8 cellular contexts compared by ENCODE assay signal in genomic region chr10:45710200-45710796, GRCh38. TPM values are rescaled to one million over a fixed set of nuclear protein-coding genes. Genes with fewer than 3 reads are reported as not detected.
DNase-seq lines count a peak whose midpoint lies in the region; ATAC-seq and TF ChIP-seq lines count a peak whose summit lies in the region.
"Not testable (repeated sequence)": the region's sequence is repeated elsewhere in the genome, so short reads cannot be mapped to it uniquely, and the experiment has no call there.

No MANE protein-coding gene starts in this region.

- intact Hi-C loops in CD14-positive monocyte (cut with micrococcal nuclease): not testable (repeated sequence)

- CTCF ChIA-PET in activated CD4-positive, alpha-beta T cell treated with anti-CD3 and anti-CD28 coated beads, Interleukin-2, amount 10 ng/mL, durations not matched to agents 7 days and 5 days (lab: Charles Lee): not testable (repeated sequence)

- not testable (repeated sequence) for TF ChIP-seq CTCF in CD14-positive monocyte (IDR thresholded peaks at IDR 0.05); fibroblast of villous mesenchyme (IDR thresholded peaks at IDR 0.05; ENCODE audit: insufficient read depth, low read depth, low read length)

- ATAC-seq in GM19023 (IDR thresholded peaks at IDR 0.05; ENCODE audit: unreplicated experiment) (peak; percentile 88), GM21737 (IDR thresholded peaks at IDR 0.05; ENCODE audit: unreplicated experiment) (peak; percentile 81), HG02885 (IDR thresholded peaks at IDR 0.05; ENCODE audit: poor library complexity, unreplicated experiment) (peak; percentile 97), HG03442 (IDR thresholded peaks at IDR 0.05; ENCODE audit: unreplicated experiment) (peak; percentile 93)

- not testable (repeated sequence) for H3K9me3 Mint-ChIP-seq in CD14-positive monocyte; activated CD4-positive, alpha-beta T cell treated with anti-CD3 and anti-CD28 coated beads, Interleukin-2, amount 10 ng/mL, durations not matched to agents 7 days and 5 days

- H3K27ac Mint-ChIP-seq in CD14-positive monocyte: peak overlapping the region; percentile 66 to 82 (median 80)
- H3K27ac Mint-ChIP-seq in activated CD4-positive, alpha-beta T cell treated with anti-CD3 and anti-CD28 coated beads, Interleukin-2, amount 10 ng/mL, durations not matched to agents 7 days and 5 days: peak overlapping the region; percentile 27

- H3K4me3 ChIP-seq in fibroblast of villous mesenchyme (ENCODE audit: low read depth, low read length); skeletal muscle cell (ENCODE audit: low read depth, low read length): not testable (repeated sequence)

- POLR2A ChIA-PET in activated CD4-positive, alpha-beta T cell treated with anti-CD3 and anti-CD28 coated beads, Interleukin-2, amount 10 ng/mL, durations not matched to agents 7 days and 5 days (lab: Charles Lee): not testable (repeated sequence)

- peak overlapping the region in 1 of 2 donors; percentile 48 for H3K4me3 Mint-ChIP-seq in CD14-positive monocyte
- H3K4me3 Mint-ChIP-seq in activated CD4-positive, alpha-beta T cell treated with anti-CD3 and anti-CD28 coated beads, Interleukin-2, amount 10 ng/mL, durations not matched to agents 7 days and 5 days: not testable (repeated sequence)

- H3K27me3 Mint-ChIP-seq in CD14-positive monocyte (ENCODE audit: low read depth in 3 of 3); activated CD4-positive, alpha-beta T cell treated with anti-CD3 and anti-CD28 coated beads, Interleukin-2, amount 10 ng/mL, durations not matched to agents 7 days and 5 days: not testable (repeated sequence)

- DNase-seq in CD14-positive monocyte (ENCODE audit: low spot score); activated CD4-positive, alpha-beta T cell treated with anti-CD3 and anti-CD28 coated beads, Interleukin-2, amount 10 ng/mL, durations not matched to agents 7 days and 5 days: not testable (repeated sequence)
- DNase-seq in fibroblast of villous mesenchyme (ENCODE audit: low read depth) (peak; percentile 39), skeletal muscle cell (ENCODE audit: low read depth) (peak; percentile 0)

- H3K4me1 Mint-ChIP-seq in CD14-positive monocyte: peaks cover 23% of the 10 kb centered on the region
- not testable (repeated sequence) for H3K4me1 Mint-ChIP-seq in activated CD4-positive, alpha-beta T cell treated with anti-CD3 and anti-CD28 coated beads, Interleukin-2, amount 10 ng/mL, durations not matched to agents 7 days and 5 days

- peaks cover 8 to 14% of the 10 kb centered on the region in 2 donors for H3K36me3 Mint-ChIP-seq in CD14-positive monocyte
- not testable (repeated sequence) for H3K36me3 Mint-ChIP-seq in activated CD4-positive, alpha-beta T cell treated with anti-CD3 and anti-CD28 coated beads, Interleukin-2, amount 10 ng/mL, durations not matched to agents 7 days and 5 days (ENCODE audit: low read depth)

RNA-seq across cellular contexts. Expression of gene WASHC2C, which starts 16.8 kb away (rescaled TPM):
- polyA plus RNA-seq in CD14-positive monocyte: 10 to 100 TPM; 12.4 to 23.1 TPM
- total RNA-seq in activated CD4-positive, alpha-beta T cell treated with anti-CD3 and anti-CD28 coated beads, Interleukin-2, amount 10 ng/mL, durations not matched to agents 7 days and 5 days: 10 to 100 TPM; 69.9 to 72.7 TPM
- 47.9 and 55.7 TPM in 2 replicates for total RNA-seq in fibroblast of villous mesenchyme

RNA-seq across cellular contexts. Expression of gene ZFAND4, which starts 37.7 kb away (rescaled TPM):
- 1 to 10 TPM; 5.1 to 5.9 TPM for polyA plus RNA-seq in CD14-positive monocyte
- 10 to 100 TPM; 16.5 to 18.5 TPM for total RNA-seq in activated CD4-positive, alpha-beta T cell treated with anti-CD3 and anti-CD28 coated beads, Interleukin-2, amount 10 ng/mL, durations not matched to agents 7 days and 5 days
- total RNA-seq in fibroblast of villous mesenchyme: 5.5 and 7.3 TPM in 2 replicates
